Comparison of ENCODE assay signal across 1 cellular context in the genomic region with DNA sequence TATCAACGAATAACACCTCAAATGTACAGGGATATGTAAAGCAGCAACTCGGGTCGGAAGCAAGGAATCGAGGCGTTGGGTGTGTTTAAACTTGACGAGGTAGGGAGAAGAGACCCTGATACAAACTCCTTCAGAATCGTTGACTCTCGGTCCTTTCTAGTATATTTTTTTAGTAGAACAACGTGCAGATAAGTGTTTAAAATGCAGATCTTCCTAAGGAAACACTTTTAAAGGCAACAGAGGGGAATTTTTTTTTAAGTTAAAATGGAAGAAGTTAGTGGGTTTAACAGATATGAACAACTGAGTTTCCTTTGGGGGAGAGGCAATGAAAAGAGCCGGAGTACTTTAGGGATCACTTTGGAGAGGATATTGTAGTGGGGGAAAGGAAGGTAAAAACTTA.
TF ChIP-seq lines count a peak whose summit lies in the region.

No MANE protein-coding gene starts in this region.

TF ChIP-seq in HepG2, 621 proteins besides CTCF, POLR2A, EP300 and RAD21 (continued from another document):
- TF ChIP-seq, protein P1, sequence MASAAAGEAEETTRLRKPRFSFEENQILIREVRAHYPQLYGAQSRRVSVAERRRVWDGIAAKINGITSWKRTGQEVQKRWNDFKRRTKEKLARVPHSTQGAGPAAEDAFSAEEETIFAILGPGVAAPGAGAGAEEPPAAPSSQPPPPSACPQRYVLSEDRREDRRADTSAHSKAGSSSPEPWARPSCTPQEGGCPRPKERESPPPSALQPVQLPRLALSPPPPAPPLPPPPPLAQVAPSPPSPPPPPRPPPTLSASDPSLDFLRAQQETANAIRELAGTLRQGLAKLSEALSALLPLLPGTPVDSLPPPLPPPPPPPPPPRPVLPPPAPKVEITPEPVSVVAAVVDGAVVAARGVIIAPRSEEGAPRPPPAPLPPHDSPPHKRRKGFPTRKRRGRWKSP (CRISPR knock-in tag; IDR thresholded peaks at IDR 0.05), result 0 out of 2 replicates have a peak, but pooled peaks have one; percentile 6
